Comparison of ENCODE assay signal across 27 cellular contexts in the genomic region with DNA sequence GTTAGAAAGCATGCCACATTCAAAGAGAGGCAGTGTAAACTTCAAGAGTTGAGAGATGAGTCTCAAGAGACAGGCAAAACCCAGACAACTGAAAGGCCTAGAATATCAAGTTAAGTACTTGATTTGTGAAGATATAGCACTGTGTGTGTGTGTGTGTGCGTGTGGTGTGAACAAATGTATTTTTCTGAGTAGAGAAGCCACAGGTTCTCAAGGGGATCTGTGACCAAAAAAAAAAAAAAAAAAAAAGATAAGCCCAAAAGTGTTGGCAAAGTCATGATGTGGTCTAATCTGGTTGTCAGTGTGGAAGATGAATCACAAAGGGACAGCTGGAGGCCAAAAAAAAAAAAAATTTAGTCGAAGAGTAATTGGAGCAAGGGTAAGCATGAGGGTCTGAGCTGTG. TPM values are rescaled to one million over a fixed set of nuclear protein-coding genes. Genes with fewer than 3 reads are reported as not detected.
"Had no signal": no experiment of that assay in that cellular context is flagged by ENCODE, and none has a peak within 500 bp of the region (broad histone marks: within the 10 kb centered on the region; RNA-seq: fewer than 3 reads in every experiment).

No MANE protein-coding gene starts in this region.

- H3K27ac ChIP-seq: brain microvascular endothelial cell, thyroid gland, upper lobe of right lung, VCaP had no signal

- H3K9me3 ChIP-seq: mucosa of descending colon, thyroid gland, upper lobe of right lung had no signal

- DNase-seq: activated CD4-positive, alpha-beta memory T cell treated with anti-CD3 and anti-CD28 coated beads, Interleukin-2, amount 10 ng/mL, durations not matched to agents 7 days and 5 days; activated effector memory CD4-positive, alpha-beta T cell treated with Interleukin-2 at 50 U/mL for 16 hours; activated naive CD4-positive, alpha-beta T cell treated with anti-CD3 and anti-CD28 coated beads, Interleukin-2, amount 50 U/mL, for 16 hours; activated naive CD8-positive, alpha-beta T cell treated with anti-CD3 and anti-CD28 coated beads, Interleukin-2, amount 50 U/mL, for 24 hours; effector memory CD4-positive, alpha-beta T cell; hippocampal formation; islet precursor cell; left cardiac atrium; stimulated activated CD4-positive, alpha-beta T cell treated with anti-CD3 and anti-CD28 coated beads, Interleukin-4, amount 100 ng/mL, for 24 hours; stimulated activated naive CD8-positive, alpha-beta T cell treated with anti-CD3 and anti-CD28 coated beads, Interleukin-15, Interleukin-2, amounts not matched to agents 100 U/mL and 50 U/mL, for 24 hours; upper lobe of right lung had no signal

- ATAC-seq: activated CD4-positive, CD25-positive, alpha-beta regulatory T cell treated with anti-CD3 and anti-CD28 coated beads, Interleukin-2, amount 50 U/mL, for 24 hours; stimulated activated naive CD8-positive, alpha-beta T cell treated with anti-CD3 and anti-CD28 coated beads, Interleukin-15, Interleukin-2, amounts not matched to agents 100 U/mL and 50 U/mL, for 24 hours had no signal

- H3K4me3 ChIP-seq: mucosa of descending colon, thyroid gland, upper lobe of right lung had no signal

- FAIRE-seq: colon, frontal cortex had no signal

- H3K4me1 ChIP-seq: upper lobe of right lung had no signal

RNA-seq across cellular contexts. Expression of a gene that starts 3.9 kb away (rescaled TPM):
- total RNA-seq: activated CD4-positive, alpha-beta memory T cell treated with anti-CD3 and anti-CD28 coated beads, Interleukin-2, amount 10 ng/mL, durations not matched to agents 7 days and 5 days; activated CD4-positive, alpha-beta T cell treated with anti-CD3 and anti-CD28 coated beads, Interleukin-2, amount 10 ng/mL, durations not matched to agents 24 days and 14 days; activated T-cell treated with anti-CD3 and anti-CD28 coated beads, Interleukin-2, amount 50 U/mL, for 72 hours; dermis microvascular lymphatic vessel endothelial cell; frontal cortex; left cardiac atrium; lower leg skin; mucosa of descending colon; naive thymus-derived CD4-positive, alpha-beta T cell; osteoblast; T-helper 2 cell treated with Interferon-gamma antibody and Interleukin-4, amounts not matched to agents 100 ng/mL and 5 ng/mL, for 36 hours; thyroid gland; upper lobe of right lung had no signal
- polyA plus RNA-seq: esophagus had no signal

RNA-seq across cellular contexts. Expression of a gene that starts 20.9 kb away (rescaled TPM):
- total RNA-seq: activated CD4-positive, alpha-beta memory T cell treated with anti-CD3 and anti-CD28 coated beads, Interleukin-2, amount 10 ng/mL, durations not matched to agents 7 days and 5 days; activated CD4-positive, alpha-beta T cell treated with anti-CD3 and anti-CD28 coated beads, Interleukin-2, amount 10 ng/mL, durations not matched to agents 24 days and 14 days; activated T-cell treated with anti-CD3 and anti-CD28 coated beads, Interleukin-2, amount 50 U/mL, for 72 hours; dermis microvascular lymphatic vessel endothelial cell; frontal cortex; lower leg skin; naive thymus-derived CD4-positive, alpha-beta T cell; osteoblast; posterior vena cava; T-helper 2 cell treated with Interferon-gamma antibody and Interleukin-4, amounts not matched to agents 100 ng/mL and 5 ng/mL, for 36 hours had no signal
- polyA plus RNA-seq: esophagus; naive thymus-derived CD4-positive, alpha-beta T cell had no signal
